1 cellular context compared by ENCODE assay signal in the genomic region with DNA sequence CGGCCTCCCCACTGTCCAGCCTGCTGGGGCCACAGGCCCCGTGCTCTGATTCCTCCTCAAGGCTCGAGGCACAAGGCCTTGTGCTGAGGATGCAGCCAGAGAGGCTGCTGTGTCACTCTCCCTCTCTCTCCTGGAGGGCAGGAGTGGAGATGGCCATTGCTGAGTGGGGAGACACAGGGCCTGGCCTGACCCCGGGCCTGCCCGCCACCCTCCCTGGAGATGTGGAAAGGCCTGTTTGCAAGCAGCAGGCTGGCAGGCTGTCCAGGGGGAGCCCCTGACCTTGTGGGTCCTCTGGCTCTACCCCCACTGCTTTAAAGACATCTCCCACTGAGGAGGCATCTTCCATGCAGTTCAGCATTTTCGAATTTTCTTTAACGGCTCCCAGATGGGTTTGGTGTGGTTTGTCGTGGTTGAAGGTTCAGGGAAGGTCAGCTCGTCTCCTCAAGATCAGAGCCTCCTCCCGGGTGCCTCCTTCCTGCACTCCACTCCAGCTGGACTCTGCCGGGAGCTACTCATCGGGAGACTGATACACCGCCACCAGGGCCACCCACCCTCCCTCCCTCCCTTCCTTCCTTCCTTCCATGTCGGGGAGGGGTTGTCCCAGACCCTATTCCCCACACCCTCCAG.
TF ChIP-seq lines count a peak whose summit lies in the region.

No MANE protein-coding gene starts in this region.

TF ChIP-seq in HEK293, 187 proteins besides CTCF, POLR2A, EP300 and RAD21 (continued from another document):
- TF ChIP-seq ZSCAN18 (tag by site-specific recombination; IDR thresholded peaks at IDR 0.05), result no peak
TF ChIP-seq in HEK293: peak in this region for 1.
